Comparison of ENCODE assay signal across 24 cellular contexts in genomic region chr14:52329678-52330376, GRCh38. TPM values are rescaled to one million over a fixed set of nuclear protein-coding genes. Genes with fewer than 3 reads are reported as not detected.
DNase-seq lines count a peak whose midpoint lies in the region; ATAC-seq, FAIRE-seq and TF ChIP-seq lines count a peak whose summit lies in the region.
"Had no signal": no experiment of that assay in that cellular context is flagged by ENCODE, and none has a peak within 500 bp of the region (broad histone marks: within the 10 kb centered on the region; RNA-seq: fewer than 3 reads in every experiment).

No MANE protein-coding gene starts in this region.

- H2BK120ac ChIP-seq in H1 (replicated peaks; ENCODE audit: low read depth, low read length), result no peak overlapping the region

- H3K4me1 Mint-ChIP-seq in T-helper 17 cell, result peaks cover 40% of the 10 kb centered on the region

- peaks cover 11% of the 10 kb centered on the region for H3K36me3 Mint-ChIP-seq in T-helper 17 cell (ENCODE audit: low read depth)

- no peak overlapping the region for H3K23ac ChIP-seq in H1 (ENCODE audit: insufficient read length)

- WGBS in H1 (ENCODE audit: extremely low coverage in 1 of 2, insufficient coverage in 1 of 2, insufficient read length in 1 of 2, insufficient replicate concordance in 2 of 2, low coverage in 1 of 2, low lambda C conversion rate in 2 of 2, missing lambda C conversion rate in 1 of 2), 2 experiments, result 73% methylated on average over 6 of the region's 6 CpGs; no CpG with 5 or more reads in 1 of the 2 experiments

- H4K20me1 ChIP-seq in H1 (replicated peaks in 1 of 2; ENCODE audit: control insufficient read depth in 1 of 2, insufficient read depth in 2 of 2, low read length in 2 of 2), result no peaks in the 10 kb centered on the region

- H3K9me3 ChIP-seq in T-helper 17 cell (ENCODE audit: control insufficient read depth, low read length, poor library complexity, severe bottlenecking) (no peaks in the 10 kb centered on the region), H1 (ENCODE audit: insufficient read depth in 2 of 2, low read depth in 1 of 2, low read length in 1 of 2) (no peaks in the 10 kb centered on the region)

- no peak for TF ChIP-seq CTCF in H1 (IDR thresholded peaks at IDR 0.05; ENCODE audit: control extremely low read depth in 1 of 3, insufficient read depth in 1 of 3, low read depth in 1 of 3, low read length in 3 of 3)

- H4K8ac ChIP-seq in H1 (ENCODE audit: extremely low read depth, insufficient read depth, low read length), result no peak overlapping the region

- H3K4me3 ChIP-seq in H1 (ENCODE audit: extremely low read depth in 1 of 4, insufficient read depth in 2 of 4, low read depth in 3 of 4, low read length in 4 of 4), result no peak overlapping the region
- H3K4me3 ChIP-seq: BLaER1, hepatocyte, SK-N-MC, smooth muscle cell had no signal

- TF ChIP-seq RAD21 in H1 (IDR thresholded peaks at IDR 0.05 in 1 of 2, conservative IDR thresholded peaks at IDR 0.05 in 1 of 2; ENCODE audit: low read depth in 2 of 2, low read length in 2 of 2), result no peak

- no peak for FAIRE-seq in H1 (lab: Jason Lieb, UNC)
- FAIRE-seq: islet of Langerhans had no signal

- H4K5ac ChIP-seq in H1 (ENCODE audit: insufficient read length, low read depth, low read length), result no peak overlapping the region

- H3K4ac ChIP-seq in H1 (replicated peaks; ENCODE audit: insufficient read length, low read depth, low read length), result no peak overlapping the region

- H2BK12ac ChIP-seq in H1 (ENCODE audit: low read depth, low read length), result no peak overlapping the region

- no peaks in the 10 kb centered on the region for H3K27me3 Mint-ChIP-seq in T-helper 17 cell

- H3K23me2 ChIP-seq in H1 (ENCODE audit: low read depth, low read length), result no peaks in the 10 kb centered on the region

- no peak for ATAC-seq in T-helper 17 cell

- no peak for TF ChIP-seq EP300 in H1 (IDR thresholded peaks at IDR 0.05; ENCODE audit: borderline replicate concordance in 1 of 2, low read depth in 2 of 2, low read length in 2 of 2)

- H4K91ac ChIP-seq in H1 (replicated peaks; ENCODE audit: insufficient read length, low read length), result no peak overlapping the region

- H3K18ac ChIP-seq in H1 (ENCODE audit: extremely low read depth, low read length), result no peak overlapping the region

- H3K79me1 ChIP-seq in H1 (ENCODE audit: low read depth, low read length), result no peaks in the 10 kb centered on the region

- no peak overlapping the region for H2AK5ac ChIP-seq in H1 (ENCODE audit: low read depth, low read length)

- POLR2A ChIA-PET in H1 (lab: Charles Lee; ENCODE audit: partially characterized antibody), result no interaction called here

- H3K27me3 ChIP-seq in H1 (replicated peaks in 1 of 4; ENCODE audit: control insufficient read depth in 3 of 4, extremely low read depth in 1 of 4, insufficient read depth in 3 of 4, low read length in 3 of 4), result peaks cover 0 to 1% (median 0%) of the 10 kb centered on the region in 4 experiments; a peak in 1 of 7 replicates
- H3K27me3 ChIP-seq: BLaER1, hepatocyte had no signal

- no peak for TF ChIP-seq POLR2A in H1 (IDR thresholded peaks at IDR 0.05; ENCODE audit: control extremely low read depth in 1 of 2, low read depth in 2 of 2, low read length in 2 of 2)

- H2BK20ac ChIP-seq in H1 (ENCODE audit: low read length), result no peak overlapping the region

- H3K9ac ChIP-seq in H1 (replicated peaks in 1 of 4; ENCODE audit: extremely low read depth in 1 of 4, low read depth in 3 of 4, low read length in 3 of 4), result no peak overlapping the region
- H3K9ac ChIP-seq: BLaER1 had no signal

- no peak overlapping the region for H3K27ac ChIP-seq in H1 (ENCODE audit: low read depth, low read length)
- H3K27ac ChIP-seq: BLaER1, hepatocyte, SK-N-MC had no signal

- DNase-seq in stimulated activated CD4-positive, alpha-beta T cell treated with anti-CD3 and anti-CD28 coated beads, Interleukin-15, amount 100 ng/mL, for 24 hours, result peak; percentile 42
- DNase-seq in stimulated activated CD4-positive, alpha-beta T cell treated with anti-CD3 and anti-CD28 coated beads, Interleukin-12 subunit alpha, Interleukin-12 subunit beta, amount 100 ng/mL, for 4 hours, result no peak
- DNase-seq in T-helper 17 cell (no peak), H1 (ENCODE audit: low read depth in 1 of 2, low spot score in 2 of 2) (no peak), NCI-H187 (lab: John Stamatoyannopoulos, UW) (no peak), NAMALWA (ENCODE audit: low spot score) (no peak), nucleus accumbens (lab: John Stamatoyannopoulos, UW) (no peak)
- DNase-seq in stimulated activated naive CD4-positive, alpha-beta T cell (lab: John Stamatoyannopoulos, UW), result no peak
- DNase-seq: activated CD4-positive, CD25-positive, alpha-beta regulatory T cell; activated CD8-positive, alpha-beta memory T cell treated with anti-CD3 and anti-CD28 coated beads, Interleukin-2, amount 50 U/mL, for 48 hours; activated naive CD4-positive, alpha-beta T cell treated with anti-CD3 and anti-CD28 coated beads for 36 hours; aorta; central memory CD4-positive, alpha-beta T cell; foreskin fibroblast; H9; Kasumi-1; NCI-H1092; NCI-H2029 treated with DMSO at 0.1 percent for 48 hours had no signal

- H3K4me2 ChIP-seq in H1 (ENCODE audit: insufficient read depth in 1 of 2, low read depth in 2 of 2, low read length in 2 of 2), result no peak overlapping the region
- H3K4me2 ChIP-seq: BLaER1, hepatocyte, smooth muscle cell had no signal

- H3K4me3 Mint-ChIP-seq in T-helper 17 cell, result no peak overlapping the region
- H3K4me3 Mint-ChIP-seq: activated naive CD4-positive, alpha-beta T cell treated with anti-CD3 and anti-CD28 coated beads for 36 hours; H9 had no signal

- no peaks in the 10 kb centered on the region for H3K79me2 ChIP-seq in H1 (ENCODE audit: control insufficient read depth in 1 of 2, insufficient read depth in 2 of 2, low read length in 2 of 2)
- H3K79me2 ChIP-seq: hepatocyte had no signal

- H3K36me3 ChIP-seq in H1 (ENCODE audit: control insufficient read depth in 2 of 4, insufficient read depth in 4 of 4, low read length in 3 of 4), result no peaks in the 10 kb centered on the region

- 0 out of 2 replicates have a peak overlapping the region, but pooled peaks have one; percentile 66 for H2AFZ ChIP-seq in H1 (ENCODE audit: low read length)
- H2AFZ ChIP-seq: hepatocyte had no signal

- peak overlapping the region; percentile 86 for H3K27ac Mint-ChIP-seq in T-helper 17 cell
- H3K27ac Mint-ChIP-seq: activated naive CD4-positive, alpha-beta T cell treated with anti-CD3 and anti-CD28 coated beads for 36 hours had no signal

- no peak overlapping the region for H2BK5ac ChIP-seq in H1 (ENCODE audit: low read depth, low read length)

- H3K14ac ChIP-seq in H1 (ENCODE audit: insufficient read length), result no peak overlapping the region

- H2BK15ac ChIP-seq in H1 (ENCODE audit: low read length), result no peak overlapping the region

- CTCF ChIA-PET in H1 (lab: Charles Lee; ENCODE audit: partially characterized antibody), result no interaction called here

- no peak overlapping the region for H3K56ac ChIP-seq in H1 (replicated peaks; ENCODE audit: insufficient read length, low read depth, low read length)

- H3K4me1 ChIP-seq in H1 (replicated peaks in 1 of 4; ENCODE audit: control insufficient read depth in 3 of 4, insufficient read depth in 4 of 4, low read length in 3 of 4), result peaks cover 0 to 2% (median 0%) of the 10 kb centered on the region in 4 experiments; a peak in 1 of 7 replicates

TF ChIP-seq in H1, 55 proteins besides CTCF, POLR2A, EP300 and RAD21:
- no peak for TF ChIP-seq CHD2 (IDR thresholded peaks at IDR 0.05; ENCODE audit: low read length)
- TF ChIP-seq GTF2F1 (IDR thresholded peaks at IDR 0.05; ENCODE audit: borderline replicate concordance, low read depth, low read length), result no peak
- TF ChIP-seq ZNF274 (IDR thresholded peaks at IDR 0.05; ENCODE audit: borderline replicate concordance, extremely low read depth, low read length), result no peak
- TF ChIP-seq TAF1 (IDR thresholded peaks at IDR 0.05; ENCODE audit: low read depth, low read length), result no peak
- no peak for TF ChIP-seq SP4 (IDR thresholded peaks at IDR 0.05; ENCODE audit: low read length)
- TF ChIP-seq CTBP2 (IDR thresholded peaks at IDR 0.05; ENCODE audit: borderline replicate concordance, insufficient read depth, insufficient read length, low read length), result no peak
- no peak for TF ChIP-seq BCL11A (IDR thresholded peaks at IDR 0.05; ENCODE audit: low read depth in 2 of 2, low read length in 2 of 2)
- no peak for TF ChIP-seq FOSL1 (IDR thresholded peaks at IDR 0.05; ENCODE audit: insufficient read depth, low read depth, low read length)

RNA-seq across cellular contexts. Expression of gene PTGER2, which starts 15.7 kb away (rescaled TPM):
- 10 to 100 TPM; 40.5 to 52.1 TPM for total RNA-seq in T-helper 17 cell
- 1.2 TPM in 2 replicates for total RNA-seq in H1 (2021; fragmentation: NEBNext Ultra II Directional; extraction: Animal tissue kit (Norgen Biotek cat#: 25700))
- polyA plus RNA-seq in H1 (2011; rRNA removed), result 1.2 and 1.4 TPM in 2 replicates
- polyA plus RNA-seq in H1 (2011; cell fraction: cytosol; rRNA removed), result 0.84 TPM
- polyA plus RNA-seq in H1 (2011; cell fraction: nucleus; rRNA removed), result 0.68 TPM
- 0.64 to 1.9 TPM (median 0.91 TPM) in 4 replicates for polyA plus RNA-seq in H1 (2012, experiment 1 of 2)
- polyA plus RNA-seq in H1 (2012, experiment 2 of 2), result 0.41 TPM
- polyA plus RNA-seq in H1 (2013, experiment 1 of 2), result 0.85 TPM
- 0.99 TPM for polyA plus RNA-seq in H1 (2013, experiment 2 of 2)
- 0.50 and 0.85 TPM in 2 replicates for polyA minus RNA-seq in H1 (2011; rRNA and poly(A)+ RNA removed)
- 1.4 TPM for polyA minus RNA-seq in H1 (2011; cell fraction: cytosol; rRNA and poly(A)+ RNA removed)
- 0.90 TPM for polyA minus RNA-seq in H1 (2011; cell fraction: nucleus; rRNA and poly(A)+ RNA removed)
- total RNA-seq: temporal lobe had no signal

Comparison
In these comparisons a context has a peak if more than half of its experiments do, and no peak if none do; other contexts are left out.
1. RNA of gene PTGER2, which starts 15.7 kb away (total RNA-seq): 40.5 to 52.1 TPM in T-helper 17 cell; 1.2 TPM in H1; every median in the first group is over 10 times any median in the second.